28 cellular contexts compared by ENCODE assay signal in the genomic region with DNA sequence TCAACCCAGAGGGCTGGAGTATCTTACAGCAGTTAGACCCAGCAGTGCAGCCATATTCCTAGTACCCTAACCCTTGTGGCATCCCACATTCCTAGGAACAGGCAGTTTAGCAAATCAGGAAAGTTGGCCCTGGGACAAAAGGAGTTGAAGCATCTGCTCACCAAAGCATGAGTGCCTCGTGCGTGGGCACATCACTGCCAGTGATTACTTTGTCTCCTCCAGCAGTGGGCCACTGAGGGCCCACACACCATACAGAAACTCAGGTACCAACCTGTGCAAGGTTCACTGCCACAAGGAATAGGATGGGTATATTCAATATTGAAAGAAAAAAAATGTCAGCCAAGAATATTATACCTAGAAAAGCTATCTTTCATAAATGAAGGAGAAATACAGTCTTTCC.
"Had no signal": no experiment of that assay in that cellular context is flagged by ENCODE, and none has a peak within 500 bp of the region (broad histone marks: within the 10 kb centered on the region; RNA-seq: fewer than 3 reads in every experiment).

No MANE protein-coding gene starts in this region.

- H3K4me1 ChIP-seq: colonic mucosa, esophagus muscularis mucosa, esophagus squamous epithelium, foreskin keratinocyte, gastrocnemius medialis, gastroesophageal sphincter, heart left ventricle, heart right ventricle had no signal

- H3K9me3 ChIP-seq: colonic mucosa, gastrocnemius medialis had no signal

- FAIRE-seq: colon, endometrium, endothelial cell of umbilical vein, frontal cortex had no signal

- H3K27ac ChIP-seq: colonic mucosa, coronary artery, dorsolateral prefrontal cortex, epithelial cell of prostate, esophagus muscularis mucosa, esophagus squamous epithelium, foreskin keratinocyte, gastrocnemius medialis, gastroesophageal sphincter, heart left ventricle, heart right ventricle had no signal

- DNase-seq: colonic mucosa; cortex of kidney; dermis blood vessel endothelial cell; dorsolateral prefrontal cortex; effector CD4-positive, alpha-beta T cell; effector CD8-positive, alpha-beta T cell; effector memory CD4-positive, alpha-beta T cell; effector memory CD8-positive, alpha-beta T cell; endodermal cell; erythroblast; esophagus squamous epithelium; foreskin fibroblast; foreskin keratinocyte; foreskin melanocyte; gastrocnemius medialis; glutamatergic neuron; head of caudate nucleus; heart left ventricle; heart right ventricle had no signal

- H3K4me3 ChIP-seq: colonic mucosa, coronary artery, dorsolateral prefrontal cortex, esophagus muscularis mucosa, esophagus squamous epithelium, gastrocnemius medialis, gastroesophageal sphincter, heart left ventricle, heart right ventricle had no signal

- ATAC-seq: effector memory CD8-positive, alpha-beta T cell; esophagus mucosa; foreskin keratinocyte; gastrocnemius medialis; gastroesophageal sphincter; heart left ventricle; heart right ventricle had no signal

- H3K36me3 ChIP-seq: colonic mucosa, esophagus muscularis mucosa, esophagus squamous epithelium, gastrocnemius medialis, gastroesophageal sphincter, heart left ventricle, heart right ventricle had no signal

- H3K27me3 ChIP-seq: colonic mucosa, dorsolateral prefrontal cortex, esophagus muscularis mucosa, esophagus squamous epithelium, foreskin keratinocyte, gastrocnemius medialis, gastroesophageal sphincter, heart left ventricle, heart right ventricle had no signal
